10 cellular contexts compared by ENCODE assay signal in the genomic region with DNA sequence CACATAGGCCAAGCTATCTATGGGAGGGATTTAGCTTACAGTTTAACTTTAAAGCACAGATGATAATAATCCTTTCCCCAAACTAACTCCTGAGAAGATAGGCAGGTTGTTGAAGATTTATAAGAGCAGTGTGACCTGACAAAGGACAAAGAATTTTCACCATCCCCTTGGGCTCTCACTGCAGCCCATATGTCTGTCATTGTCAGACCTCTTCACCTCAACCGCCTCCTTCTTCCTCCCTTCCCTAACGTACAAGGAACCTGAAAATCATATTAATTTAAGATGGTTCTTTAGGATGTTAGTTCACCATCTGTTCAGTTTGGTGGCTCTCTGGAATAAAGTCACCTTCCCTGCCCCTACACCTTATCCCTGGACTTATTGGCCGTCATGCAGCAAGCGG. TPM values are rescaled to one million over a fixed set of nuclear protein-coding genes. Genes with fewer than 3 reads are reported as not detected.
DNase-seq lines count a peak whose midpoint lies in the region; ATAC-seq and TF ChIP-seq lines count a peak whose summit lies in the region.
"Had no signal": no experiment of that assay in that cellular context is flagged by ENCODE, and none has a peak within 500 bp of the region (broad histone marks: within the 10 kb centered on the region; RNA-seq: fewer than 3 reads in every experiment).

No MANE protein-coding gene starts in this region.

- H3K27me3 Mint-ChIP-seq in natural killer cell (ENCODE audit: low read depth in 2 of 2), result no peaks in the 10 kb centered on the region
- no peaks in the 10 kb centered on the region for H3K27me3 Mint-ChIP-seq in natural killer cell treated with Interleukin-12 subunit alpha and Interleukin-12 subunit beta and Interleukin-15 and Interleukin-18, amount 100 ng/mL, for 72 hours
- peaks cover 4% of the 10 kb centered on the region for H3K27me3 Mint-ChIP-seq in type B pancreatic cell

- intact Hi-C loops in natural killer cell (cut with micrococcal nuclease), result loop anchor here (10.0 kb wide), 1 partner anchor 1066 kb away; no protein-coding TSS in a partner anchor

- peak overlapping the region; percentile 23 for H3K4me3 Mint-ChIP-seq in natural killer cell
- no peak overlapping the region for H3K4me3 Mint-ChIP-seq in natural killer cell treated with Interleukin-12 subunit alpha and Interleukin-12 subunit beta and Interleukin-15 and Interleukin-18, amount 100 ng/mL, for 72 hours
- H3K4me3 Mint-ChIP-seq in type B pancreatic cell, result peak overlapping the region; percentile 50

- ATAC-seq in natural killer cell, result no peak
- ATAC-seq in natural killer cell treated with Interleukin-12 subunit alpha and Interleukin-12 subunit beta and Interleukin-15 and Interleukin-18, amount 100 ng/mL, for 72 hours, result no peak
- ATAC-seq in activated CD4-positive, CD25-positive, alpha-beta regulatory T cell treated with anti-CD3 and anti-CD28 coated beads, Interleukin-2, amount 50 U/mL, for 24 hours, result no peak
- ATAC-seq: gastrocnemius medialis had no signal

- H3K4me1 Mint-ChIP-seq in natural killer cell (peaks cover 37 to 44% of the 10 kb centered on the region in 2 donors), type B pancreatic cell (ENCODE audit: unreplicated experiment) (peaks cover 29% of the 10 kb centered on the region)
- peaks cover 34 to 38% of the 10 kb centered on the region in 2 donors for H3K4me1 Mint-ChIP-seq in natural killer cell treated with Interleukin-12 subunit alpha and Interleukin-12 subunit beta and Interleukin-15 and Interleukin-18, amount 100 ng/mL, for 72 hours (ENCODE audit: low read depth in 2 of 2)

- DNase-seq in natural killer cell, result no peak
- no peak for DNase-seq in natural killer cell treated with Interleukin-12 subunit alpha and Interleukin-12 subunit beta and Interleukin-15 and Interleukin-18, amount 100 ng/mL, for 72 hours (ENCODE audit: low spot score)
- DNase-seq in NCI-H524 treated with DMSO at 0.1 percent for 48 hours (lab: John Stamatoyannopoulos, UW), result peak; percentile 41
- peak; percentile 41 for DNase-seq in dermis blood vessel endothelial cell
- DNase-seq in type B pancreatic cell (ENCODE audit: extremely low spot score, unreplicated experiment), result no peak
- DNase-seq in NCI-H187 treated with DMSO at 0.1 percent for 48 hours (lab: John Stamatoyannopoulos, UW), result no peak
- no peak for DNase-seq in SK-N-DZ (ENCODE audit: low spot score)
- DNase-seq: COR-L47, gastrocnemius medialis had no signal

- no peak for TF ChIP-seq CTCF in natural killer cell (IDR thresholded peaks at IDR 0.05)
- TF ChIP-seq CTCF in type B pancreatic cell (conservative IDR thresholded peaks at IDR 0.05), result peak; percentile 21

- H3K36me3 Mint-ChIP-seq in natural killer cell (no peaks in the 10 kb centered on the region), type B pancreatic cell (no peaks in the 10 kb centered on the region)
- no peaks in the 10 kb centered on the region for H3K36me3 Mint-ChIP-seq in natural killer cell treated with Interleukin-12 subunit alpha and Interleukin-12 subunit beta and Interleukin-15 and Interleukin-18, amount 100 ng/mL, for 72 hours

- H3K27ac Mint-ChIP-seq in natural killer cell (no peak overlapping the region), type B pancreatic cell (peak overlapping the region; percentile 46)
- no peak overlapping the region for H3K27ac Mint-ChIP-seq in natural killer cell treated with Interleukin-12 subunit alpha and Interleukin-12 subunit beta and Interleukin-15 and Interleukin-18, amount 100 ng/mL, for 72 hours

- H3K9me3 Mint-ChIP-seq in natural killer cell, result no peaks in the 10 kb centered on the region
- H3K9me3 Mint-ChIP-seq in natural killer cell treated with Interleukin-12 subunit alpha and Interleukin-12 subunit beta and Interleukin-15 and Interleukin-18, amount 100 ng/mL, for 72 hours, result no peaks in the 10 kb centered on the region
- H3K9me3 Mint-ChIP-seq in type B pancreatic cell, result no peaks in the 10 kb centered on the region

RNA-seq across cellular contexts. Expression of a gene that starts 5.0 kb away (rescaled TPM):
- total RNA-seq in natural killer cell (1,000 to 10,000 TPM; 2,937 to 3,261 (median 3,038) TPM), dermis blood vessel endothelial cell (under 0.01 TPM in 2 replicates), type B pancreatic cell (ENCODE audit: low replicate concordance) (2,993 and 3,564 TPM in 2 replicates)
- total RNA-seq in natural killer cell treated with Interleukin-12 subunit alpha and Interleukin-12 subunit beta and Interleukin-15 and Interleukin-18, amount 100 ng/mL, for 72 hours, result 1,000 to 10,000 TPM; 1,591 to 3,879 TPM
- not detected in 2 replicates for polyA plus RNA-seq in SK-N-DZ (2014; cell fraction: cytosol; rRNA removed)
- polyA plus RNA-seq in SK-N-DZ (2014; cell fraction: nucleus; rRNA removed), result not detected in 2 replicates

RNA-seq across cellular contexts. Expression of a gene that starts 21.0 kb away (rescaled TPM):
- total RNA-seq in natural killer cell (10 to 100 TPM; 51.7 to 62.9 (median 59.1) TPM), dermis blood vessel endothelial cell (19.7 and 20.6 TPM in 2 replicates), type B pancreatic cell (ENCODE audit: low replicate concordance) (23.5 and 40.1 TPM in 2 replicates)
- total RNA-seq in natural killer cell treated with Interleukin-12 subunit alpha and Interleukin-12 subunit beta and Interleukin-15 and Interleukin-18, amount 100 ng/mL, for 72 hours, result 10 to 100 TPM; 21.0 to 29.3 TPM
- 10.2 and 14.2 TPM in 2 replicates for polyA plus RNA-seq in SK-N-DZ (2014; cell fraction: cytosol; rRNA removed)
- 85.4 and 91.9 TPM in 2 replicates for polyA plus RNA-seq in SK-N-DZ (2014; cell fraction: nucleus; rRNA removed)

Comparison
In these comparisons a context has a peak if more than half of its experiments do, and no peak if none do; other contexts are left out.
1. DNase-seq: peak in NCI-H524 treated with DMSO at 0.1 percent for 48 hours (single experiment) and dermis blood vessel endothelial cell (single experiment); none in natural killer cell (single experiment), natural killer cell treated with Interleukin-12 subunit alpha and Interleukin-12 subunit beta and Interleukin-15 and Interleukin-18, amount 100 ng/mL, for 72 hours (single experiment), type B pancreatic cell (single experiment), NCI-H187 treated with DMSO at 0.1 percent for 48 hours (single experiment) and SK-N-DZ (single experiment).
2. RNA of a gene that starts 5.0 kb away (total RNA-seq): 1,591 to 3,879 TPM in natural killer cell treated with Interleukin-12 subunit alpha and Interleukin-12 subunit beta and Interleukin-15 and Interleukin-18, amount 100 ng/mL, for 72 hours, 2,993 to 3,564 TPM in type B pancreatic cell and 2,937 to 3,261 TPM in natural killer cell; under 0.01 TPM in dermis blood vessel endothelial cell; every median in the first group is over 1,000 times any median in the second.